Comparison of ENCODE assay signal across 25 cellular contexts in genomic region chr11:74279256-74279655, GRCh38. TPM values are rescaled to one million over a fixed set of nuclear protein-coding genes. Genes with fewer than 3 reads are reported as not detected.
DNase-seq lines count a peak whose midpoint lies in the region; ATAC-seq, FAIRE-seq and TF ChIP-seq lines count a peak whose summit lies in the region.
"Had no signal": no experiment of that assay in that cellular context is flagged by ENCODE, and none has a peak within 500 bp of the region (broad histone marks: within the 10 kb centered on the region; RNA-seq: fewer than 3 reads in every experiment).

No MANE protein-coding gene starts in this region.

- peak overlapping the region; percentile 54 for H3K9ac ChIP-seq in GM23248
- peak overlapping the region; percentile 72 for H3K9ac ChIP-seq in astrocyte (ENCODE audit: low read length)
- peak overlapping the region; percentile 73 for H3K9ac ChIP-seq in skeletal muscle satellite cell (ENCODE audit: low read depth, low read length)
- H3K9ac ChIP-seq: KMS-11 had no signal

- no peaks in the 10 kb centered on the region for H3K9me3 ChIP-seq in GM23248 (ENCODE audit: low read depth)
- peaks cover 2% of the 10 kb centered on the region for H3K9me3 ChIP-seq in astrocyte (ENCODE audit: insufficient read depth, low read depth, low read length)
- no peaks in the 10 kb centered on the region for H3K9me3 ChIP-seq in hepatocyte (ENCODE audit: low read depth)
- no peaks in the 10 kb centered on the region for H3K9me3 ChIP-seq in skeletal muscle satellite cell (replicated peaks; ENCODE audit: low read length)
- H3K9me3 ChIP-seq: ovary, SJCRH30 had no signal

- no peaks in the 10 kb centered on the region for H3K27me3 ChIP-seq in GM23248 (replicated peaks; ENCODE audit: insufficient read depth)
- no peaks in the 10 kb centered on the region for H3K27me3 ChIP-seq in astrocyte (ENCODE audit: insufficient read depth, low read length)
- no peaks in the 10 kb centered on the region for H3K27me3 ChIP-seq in hepatocyte
- no peaks in the 10 kb centered on the region for H3K27me3 ChIP-seq in skeletal muscle satellite cell (ENCODE audit: control insufficient read depth, insufficient read depth, low read length)
- H3K27me3 ChIP-seq: dorsolateral prefrontal cortex, ovary, SJCRH30 had no signal

- no peaks in the 10 kb centered on the region for H3K79me2 ChIP-seq in GM23248 (ENCODE audit: insufficient read depth)
- no peaks in the 10 kb centered on the region for H3K79me2 ChIP-seq in astrocyte (ENCODE audit: insufficient read depth, low read length)
- H3K79me2 ChIP-seq in hepatocyte, result no peaks in the 10 kb centered on the region

- H3K4me3 Mint-ChIP-seq in astrocyte (ENCODE audit: unreplicated experiment), result no peak overlapping the region
- H3K4me3 Mint-ChIP-seq: activated naive CD4-positive, alpha-beta T cell treated with anti-CD3 and anti-CD28 coated beads, Interleukin-2, amount 10 ng/mL, durations not matched to agents 7 days and 5 days; CD8-positive, alpha-beta T cell; stimulated activated memory B cell treated with anti-CD40 and anti-IgM and Interleukin-4, amounts not matched to agents 10 μg/mL and 1 μg/mL and 100 μg/mL, for 72 hours; T-helper 1 cell treated with Interleukin-12 subunit alpha and Interleukin-12 subunit beta and Interleukin-4 antibody, amounts not matched to agents 30 μg/mL and 1 μg/mL, for 36 hours had no signal

- peaks cover 48% of the 10 kb centered on the region for H3K4me1 ChIP-seq in GM23248 (ENCODE audit: insufficient read depth)
- peaks cover 29% of the 10 kb centered on the region for H3K4me1 ChIP-seq in astrocyte (ENCODE audit: insufficient read depth, low read length)
- peaks cover 8% of the 10 kb centered on the region for H3K4me1 ChIP-seq in hepatocyte (ENCODE audit: insufficient read depth)
- peaks cover 49% of the 10 kb centered on the region for H3K4me1 ChIP-seq in skeletal muscle satellite cell (ENCODE audit: control insufficient read depth, insufficient read depth, low read length)
- H3K4me1 ChIP-seq: SJCRH30 had no signal

- H3K36me3 Mint-ChIP-seq in astrocyte (ENCODE audit: low read depth, unreplicated experiment), result no peaks in the 10 kb centered on the region
- H3K36me3 Mint-ChIP-seq: activated naive CD4-positive, alpha-beta T cell treated with anti-CD3 and anti-CD28 coated beads, Interleukin-2, amount 10 ng/mL, durations not matched to agents 7 days and 5 days; CD8-positive, alpha-beta T cell; stimulated activated memory B cell treated with anti-CD40 and anti-IgM and Interleukin-4, amounts not matched to agents 10 μg/mL and 1 μg/mL and 100 μg/mL, for 72 hours had no signal

- no peaks in the 10 kb centered on the region for H3K27me3 Mint-ChIP-seq in astrocyte (ENCODE audit: low read depth, unreplicated experiment)

- peaks cover 36% of the 10 kb centered on the region for H3K4me1 Mint-ChIP-seq in astrocyte (ENCODE audit: low read depth, unreplicated experiment)
- H3K4me1 Mint-ChIP-seq: activated naive CD4-positive, alpha-beta T cell treated with anti-CD3 and anti-CD28 coated beads, Interleukin-2, amount 10 ng/mL, durations not matched to agents 7 days and 5 days; stimulated activated memory B cell treated with anti-CD40 and anti-IgM and Interleukin-4, amounts not matched to agents 10 μg/mL and 1 μg/mL and 100 μg/mL, for 72 hours had no signal

- WGBS in GM23248 (ENCODE audit: low coverage in 1 of 2, low lambda C conversion rate in 2 of 2, missing lambda C conversion rate in 2 of 2), 2 experiments, result 50 to 55% methylated on average over 5 of the region's 5 CpGs
- WGBS in hepatocyte (ENCODE audit: low lambda C conversion rate, missing lambda C conversion rate), result 78% methylated on average over 5 of the region's 5 CpGs

- no peak for ATAC-seq in GM18909 (IDR thresholded peaks at IDR 0.05; ENCODE audit: poor library complexity, unreplicated experiment)
- ATAC-seq in GM19328 (IDR thresholded peaks at IDR 0.05; ENCODE audit: unreplicated experiment), result no peak
- ATAC-seq: CD8-positive, alpha-beta T cell; HCT116; stimulated activated memory B cell treated with anti-CD40 and anti-IgM and Interleukin-4, amounts not matched to agents 10 μg/mL and 1 μg/mL and 100 μg/mL, for 72 hours had no signal

- no peaks in the 10 kb centered on the region for H3K9me2 ChIP-seq in GM23248 (ENCODE audit: insufficient read depth)
- no peaks in the 10 kb centered on the region for H3K9me2 ChIP-seq in hepatocyte (replicated peaks; ENCODE audit: insufficient read depth)

- FAIRE-seq in astrocyte (lab: Jason Lieb, UNC), result no peak

- peaks cover 4% of the 10 kb centered on the region for H3K9me3 Mint-ChIP-seq in astrocyte (ENCODE audit: unreplicated experiment)
- H3K9me3 Mint-ChIP-seq: activated naive CD4-positive, alpha-beta T cell treated with anti-CD3 and anti-CD28 coated beads, Interleukin-2, amount 10 ng/mL, durations not matched to agents 7 days and 5 days; CD8-positive, alpha-beta T cell; stimulated activated memory B cell treated with anti-CD40 and anti-IgM and Interleukin-4, amounts not matched to agents 10 μg/mL and 1 μg/mL and 100 μg/mL, for 72 hours; T-helper 1 cell treated with Interleukin-12 subunit alpha and Interleukin-12 subunit beta and Interleukin-4 antibody, amounts not matched to agents 30 μg/mL and 1 μg/mL, for 36 hours had no signal

- H3K4me3 ChIP-seq in GM23248 (peak overlapping the region; percentile 42), astrocyte (ENCODE audit: insufficient read depth, low read depth, low read length) (no peak overlapping the region), hepatocyte (no peak overlapping the region), skeletal muscle satellite cell (ENCODE audit: low read length) (peak overlapping the region; percentile 5)
- H3K4me3 ChIP-seq: dorsolateral prefrontal cortex, ovary, SJCRH30 had no signal

- peak overlapping the region; percentile 92 for H3K27ac Mint-ChIP-seq in astrocyte (ENCODE audit: unreplicated experiment)
- H3K27ac Mint-ChIP-seq: activated naive CD4-positive, alpha-beta T cell treated with anti-CD3 and anti-CD28 coated beads, Interleukin-2, amount 10 ng/mL, durations not matched to agents 7 days and 5 days; CD8-positive, alpha-beta T cell; stimulated activated memory B cell treated with anti-CD40 and anti-IgM and Interleukin-4, amounts not matched to agents 10 μg/mL and 1 μg/mL and 100 μg/mL, for 72 hours; T-helper 1 cell treated with Interleukin-12 subunit alpha and Interleukin-12 subunit beta and Interleukin-4 antibody, amounts not matched to agents 30 μg/mL and 1 μg/mL, for 36 hours had no signal

- in situ Hi-C loops in GM23248 (cut with MboI), result no loop called here

- H3K4me2 ChIP-seq in GM23248 (ENCODE audit: unreplicated experiment) (peak overlapping the region; percentile 67), astrocyte (ENCODE audit: low read length) (peak overlapping the region; percentile 61), hepatocyte (no peak overlapping the region), skeletal muscle satellite cell (ENCODE audit: low read length) (peak overlapping the region; percentile 58)
- H3K4me2 ChIP-seq: KMS-11 had no signal

- TF ChIP-seq CTCF in astrocyte (IDR thresholded peaks at IDR 0.05; ENCODE audit: insufficient read depth, low read depth, low read length) (no peak), hepatocyte (IDR thresholded peaks at IDR 0.05; ENCODE audit: poor library complexity) (no peak)

- H4K20me1 ChIP-seq in GM23248 (ENCODE audit: insufficient read depth), result no peaks in the 10 kb centered on the region
- H4K20me1 ChIP-seq in astrocyte (ENCODE audit: insufficient read depth, low read length), result no peaks in the 10 kb centered on the region
- H4K20me1 ChIP-seq in hepatocyte (ENCODE audit: insufficient read depth, poor library complexity, severe bottlenecking), result no peaks in the 10 kb centered on the region

- H3K36me3 ChIP-seq in GM23248 (ENCODE audit: low read depth) (no peaks in the 10 kb centered on the region), astrocyte (ENCODE audit: insufficient read depth, low read length) (no peaks in the 10 kb centered on the region), hepatocyte (replicated peaks; ENCODE audit: insufficient read depth, low read depth) (no peaks in the 10 kb centered on the region), skeletal muscle satellite cell (ENCODE audit: insufficient read depth, low read length) (peaks cover 8% of the 10 kb centered on the region)
- H3K36me3 ChIP-seq: ovary, SJCRH30 had no signal

- peak overlapping the region; percentile 7 for H2AFZ ChIP-seq in GM23248
- H2AFZ ChIP-seq in astrocyte (ENCODE audit: low read depth, low read length), result peak overlapping the region; percentile 14
- no peak overlapping the region for H2AFZ ChIP-seq in hepatocyte

- H3F3A ChIP-seq in GM23248 (ENCODE audit: insufficient read depth), result peaks cover 61% of the 10 kb centered on the region

- intact Hi-C loops in posterior cingulate gyrus (cut with DNase I), result no loop called here

- DNase-seq in GM23248 (peak; percentile 43), astrocyte (ENCODE audit: low read depth) (no peak), hepatocyte (ENCODE audit: low spot score) (no peak), NCI-H82 treated with DMSO at 0.1 percent for 48 hours (lab: John Stamatoyannopoulos, UW; ENCODE audit: unreplicated experiment) (no peak), posterior cingulate gyrus (no peak)
- DNase-seq: activated CD4-positive, alpha-beta T cell treated with anti-CD3 and anti-CD28 coated beads for 48 hours; activated naive CD4-positive, alpha-beta T cell treated with anti-CD3 and anti-CD28 coated beads, Interleukin-2, amount 10 ng/mL, durations not matched to agents 7 days and 5 days; activated T-cell treated with anti-CD3 and anti-CD28 coated beads, Interleukin-2, amount 50 U/mL, for 48 hours; caudate nucleus; CD8-positive, alpha-beta T cell; DMS153; dorsolateral prefrontal cortex; MV-4-11; NCI-H1930; OCI-M1 had no signal

- H3K27ac ChIP-seq in GM23248, result peak overlapping the region; percentile 91
- H3K27ac ChIP-seq in astrocyte (ENCODE audit: low read depth, low read length), result peak overlapping the region; percentile 96
- peak overlapping the region; percentile 60 for H3K27ac ChIP-seq in hepatocyte
- H3K27ac ChIP-seq: dorsolateral prefrontal cortex, KMS-11, SJCRH30 had no signal

RNA-seq across cellular contexts. Expression of gene P4HA3, which starts 32.2 kb away (rescaled TPM):
- total RNA-seq in GM23248 (2014; rRNA removed; shearing (Covaris generic)), result 24.3 and 26.4 TPM in 2 replicates
- 30.6 and 34.8 TPM in 2 replicates for polyA plus RNA-seq in GM23248 (2016; fragmentation: Nextera tagmentation; extraction: Ambion mirVana)
- total RNA-seq in astrocyte, result 3.3 and 5.0 TPM in 2 replicates
- 1.3 and 1.4 TPM in 2 replicates for total RNA-seq in hepatocyte
- polyA plus RNA-seq in hepatocyte, result 2.3 and 2.9 TPM in 2 replicates
- total RNA-seq in skeletal muscle satellite cell (2012; rRNA removed), result 2.0 and 5.2 TPM in 2 replicates
- total RNA-seq: CD8-positive, alpha-beta T cell; myocyte; SJCRH30 had no signal

Comparison
In these comparisons a context has a peak if more than half of its experiments do, and no peak if none do; other contexts are left out.
1. H3K4me3 ChIP-seq: peak in GM23248 (single experiment) and skeletal muscle satellite cell (single experiment); none in astrocyte (single experiment) and hepatocyte (single experiment).
2. Peak in every context shown above with its lines, with median percentiles within 50 percentile points of each other: H3K27ac ChIP-seq and H3K9ac ChIP-seq.